ENCODE assay signal across 14 cellular contexts in genomic region chr10:96496281-96496925, GRCh38. TPM values are rescaled to one million over a fixed set of nuclear protein-coding genes. Genes with fewer than 3 reads are reported as not detected.
DNase-seq lines count a peak whose midpoint lies in the region; ATAC-seq and TF ChIP-seq lines count a peak whose summit lies in the region.
"Had no signal": no experiment of that assay in that cellular context is flagged by ENCODE, and none has a peak within 500 bp of the region (broad histone marks: within the 10 kb centered on the region; RNA-seq: fewer than 3 reads in every experiment).

No MANE protein-coding gene starts in this region.

- no peak overlapping the region for H3K4me3 ChIP-seq in choroid plexus epithelial cell (ENCODE audit: low read depth, low read length)
- no peak overlapping the region for H3K4me3 ChIP-seq in left lung
- H3K4me3 ChIP-seq in ovary: no peak overlapping the region
- H3K4me3 ChIP-seq: adrenal gland had no signal

- H3K27me3 ChIP-seq in left lung (peaks cover 0 to 16% of the 10 kb centered on the region in 2 donors), ovary (no peaks in the 10 kb centered on the region)
- H3K27me3 ChIP-seq: adrenal gland had no signal

- no peak overlapping the region for H3K27ac Mint-ChIP-seq in activated T-cell treated with anti-CD3 and anti-CD28 coated beads, Interleukin-2, amount 50 U/mL, for 24 hours
- H3K27ac Mint-ChIP-seq: activated CD4-positive, alpha-beta memory T cell treated with anti-CD3 and anti-CD28 coated beads for 36 hours had no signal

- no peaks in the 10 kb centered on the region for H3K9me3 Mint-ChIP-seq in activated T-cell treated with anti-CD3 and anti-CD28 coated beads, Interleukin-2, amount 50 U/mL, for 24 hours
- H3K9me3 Mint-ChIP-seq: activated CD4-positive, alpha-beta memory T cell treated with anti-CD3 and anti-CD28 coated beads for 36 hours had no signal

- WGBS in ovary, 3 donors: 53 to 60% (median 56%) methylated on average over 6 of the region's 6 CpGs

- TF ChIP-seq CTCF in choroid plexus epithelial cell (conservative IDR thresholded peaks at IDR 0.05; ENCODE audit: low read depth, low read length): no peak
- no peak for TF ChIP-seq CTCF in left lung (IDR thresholded peaks at IDR 0.05)
- TF ChIP-seq CTCF in ovary (IDR thresholded peaks at IDR 0.05): no peak

- H3K4me1 ChIP-seq in left lung (no peaks in the 10 kb centered on the region), ovary (ENCODE audit: insufficient read depth) (no peaks in the 10 kb centered on the region)
- H3K4me1 ChIP-seq: adrenal gland had no signal

- no peak overlapping the region for H3K4me3 Mint-ChIP-seq in activated T-cell treated with anti-CD3 and anti-CD28 coated beads, Interleukin-2, amount 50 U/mL, for 24 hours
- H3K4me3 Mint-ChIP-seq: activated CD4-positive, alpha-beta memory T cell treated with anti-CD3 and anti-CD28 coated beads for 36 hours had no signal

- H3K27ac ChIP-seq in left lung (no peak overlapping the region), ovary (no peak overlapping the region)
- H3K27ac ChIP-seq: adrenal gland had no signal

- H3K9me3 ChIP-seq in left lung (no peaks in the 10 kb centered on the region), ovary (no peaks in the 10 kb centered on the region)
- H3K9me3 ChIP-seq: adrenal gland had no signal

- no peak for TF ChIP-seq EP300 in ovary (IDR thresholded peaks at IDR 0.05)

- DNase-seq in EH (ENCODE audit: low read depth) (peak; percentile 56), LHCN-M2 (ENCODE audit: low read depth) (peak; percentile 21), choroid plexus epithelial cell (ENCODE audit: low read depth) (peak; percentile 57), left lung (no peak), ovary (no peak), KG1 (lab: John Stamatoyannopoulos, UW) (no peak)
- no peak for DNase-seq in activated T-cell treated with anti-CD3 and anti-CD28 coated beads, Interleukin-2, amount 50 U/mL, for 24 hours
- DNase-seq: activated CD4-positive, alpha-beta memory T cell treated with anti-CD3 and anti-CD28 coated beads for 36 hours; kidney; NCI-H446; stimulated activated CD4-positive, alpha-beta T cell treated with anti-CD3 and anti-CD28 coated beads, Interleukin-4, amount 100 ng/mL, for 1 hour; substantia nigra had no signal

- no peaks in the 10 kb centered on the region for H3K4me1 Mint-ChIP-seq in activated T-cell treated with anti-CD3 and anti-CD28 coated beads, Interleukin-2, amount 50 U/mL, for 24 hours (ENCODE audit: low read depth)

- no peaks in the 10 kb centered on the region for H3K36me3 Mint-ChIP-seq in activated T-cell treated with anti-CD3 and anti-CD28 coated beads, Interleukin-2, amount 50 U/mL, for 24 hours (ENCODE audit: low read depth)
- H3K36me3 Mint-ChIP-seq: activated CD4-positive, alpha-beta memory T cell treated with anti-CD3 and anti-CD28 coated beads for 36 hours had no signal

- ATAC-seq in left lung (peak; percentile 71), HG02840 (IDR thresholded peaks at IDR 0.05; ENCODE audit: low FRiP score, unreplicated experiment) (no peak)

- no peaks in the 10 kb centered on the region for H3K36me3 ChIP-seq in left lung
- no peaks in the 10 kb centered on the region for H3K36me3 ChIP-seq in ovary
- H3K36me3 ChIP-seq: adrenal gland had no signal

- peaks cover 12% of the 10 kb centered on the region for H3K27me3 Mint-ChIP-seq in activated T-cell treated with anti-CD3 and anti-CD28 coated beads, Interleukin-2, amount 50 U/mL, for 24 hours

- intact Hi-C loops in left lung (cut with DNase I): no loop called here
- intact Hi-C loops in ovary (cut with DNase I): no loop called here

- no peak for TF ChIP-seq POLR2A in ovary (IDR thresholded peaks at IDR 0.05)

RNA-seq across cellular contexts. Expression of gene TLL2, which starts 17.3 kb away (rescaled TPM):
- total RNA-seq in LHCN-M2 (2014; rRNA removed) (0.11 TPM in 1 of 2 replicates, not detected in the other), left lung (under 1 TPM; 0.09 to 0.47 TPM), ovary (under 1 TPM in 6 of 7 donors, not detected in 1; 0.07 to 0.46 (median 0.25) TPM)
- polyA plus RNA-seq in LHCN-M2 (2012): 0.02 TPM
- polyA plus RNA-seq in ovary: under 1 TPM; 0.29 to 0.68 TPM

Comparison
In these comparisons a context has a peak if more than half of its experiments do, and no peak if none do; other contexts are left out.
1. DNase-seq: peak in EH (single experiment), LHCN-M2 (single experiment) and choroid plexus epithelial cell (single experiment); none in left lung (0 of 2), ovary (0 of 5), activated T-cell treated with anti-CD3 and anti-CD28 coated beads, Interleukin-2, amount 50 U/mL, for 24 hours (single experiment) and KG1 (single experiment).